Comparison of ENCODE assay signal across 1 cellular context in the genomic region with DNA sequence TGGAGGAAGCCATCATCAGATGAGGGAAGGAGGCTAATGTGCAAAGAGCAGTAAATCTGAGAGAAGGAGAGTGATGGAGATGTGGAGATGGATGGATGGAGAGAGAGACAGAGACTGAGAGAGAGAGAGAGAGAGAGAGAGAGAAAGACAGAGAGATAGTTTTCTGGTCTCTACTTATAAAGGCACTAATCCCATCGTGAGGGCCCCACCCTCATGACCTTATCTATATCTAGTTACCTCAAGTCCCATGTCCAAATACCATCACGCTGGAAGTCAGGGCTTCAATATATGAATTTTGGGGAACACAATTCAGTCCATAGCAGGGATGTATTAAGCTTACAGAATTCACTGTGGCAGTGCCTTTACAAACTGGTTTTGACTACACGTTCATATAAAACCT.
TF ChIP-seq lines count a peak whose summit lies in the region.

No MANE protein-coding gene starts in this region.

TF ChIP-seq in HepG2, 621 proteins besides CTCF, POLR2A, EP300 and RAD21 (continued from another document):
- TF ChIP-seq, protein P1, sequence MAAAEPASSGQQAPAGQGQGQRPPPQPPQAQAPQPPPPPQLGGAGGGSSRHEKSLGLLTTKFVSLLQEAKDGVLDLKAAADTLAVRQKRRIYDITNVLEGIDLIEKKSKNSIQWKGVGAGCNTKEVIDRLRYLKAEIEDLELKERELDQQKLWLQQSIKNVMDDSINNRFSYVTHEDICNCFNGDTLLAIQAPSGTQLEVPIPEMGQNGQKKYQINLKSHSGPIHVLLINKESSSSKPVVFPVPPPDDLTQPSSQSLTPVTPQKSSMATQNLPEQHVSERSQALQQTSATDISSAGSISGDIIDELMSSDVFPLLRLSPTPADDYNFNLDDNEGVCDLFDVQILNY (CRISPR knock-in tag; conservative IDR thresholded peaks at IDR 0.05): no peak
TF ChIP-seq in HepG2: peak in this region for 1.
